ENCODE assay signal across 8 cellular contexts in the genomic region with DNA sequence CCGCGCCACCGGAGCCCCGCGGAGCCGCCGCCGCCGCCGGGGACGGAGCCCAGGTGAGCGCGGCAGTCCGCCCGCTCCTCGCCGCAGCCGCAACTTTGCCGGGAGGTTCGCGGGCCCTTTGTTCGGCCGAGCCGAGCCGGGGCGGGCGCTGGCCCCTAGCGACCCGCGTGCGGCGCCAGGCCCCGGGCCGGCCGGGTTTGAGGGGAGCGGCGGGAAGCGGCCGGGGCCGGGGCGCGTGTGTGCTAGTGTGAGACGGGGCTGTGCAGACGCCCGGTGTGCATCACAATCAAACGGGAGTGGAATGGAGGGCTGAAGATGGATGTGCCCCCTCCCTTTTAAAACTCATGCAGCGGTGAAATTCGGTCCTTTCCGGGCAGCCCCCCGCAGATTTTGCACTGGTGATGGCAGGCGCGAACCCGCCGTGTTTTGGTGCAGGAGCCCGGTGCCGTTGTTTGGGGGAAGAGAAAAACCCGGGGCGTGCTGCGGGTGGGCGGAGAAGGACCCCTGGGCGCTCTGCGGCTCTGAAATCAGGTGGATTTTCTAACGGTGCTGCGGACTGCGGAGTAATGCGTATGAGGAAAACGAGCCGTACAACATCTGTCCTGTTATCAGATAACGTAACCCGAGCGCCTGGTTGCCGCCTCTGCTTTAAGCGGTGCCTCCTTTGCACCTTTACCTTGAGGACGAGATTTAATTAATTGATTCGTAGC. TPM values are rescaled to one million over a fixed set of nuclear protein-coding genes. Genes with fewer than 3 reads are reported as not detected.
DNase-seq lines count a peak whose midpoint lies in the region; ATAC-seq and TF ChIP-seq lines count a peak whose summit lies in the region.

No MANE protein-coding gene starts in this region.

- H3K4me2 ChIP-seq in neuronal stem cell (ENCODE audit: insufficient read depth, low read length, poor library complexity, severe bottlenecking) = peak overlapping the region; percentile 93

- H3K9ac ChIP-seq in neuronal stem cell (ENCODE audit: low read depth, low read length, poor library complexity) = peak overlapping the region; percentile 96

- peak overlapping the region; percentile 44 for H3K14ac ChIP-seq in neuronal stem cell (ENCODE audit: low read length)

- ATAC-seq in GM18909 (IDR thresholded peaks at IDR 0.05; ENCODE audit: poor library complexity, unreplicated experiment) (peak; percentile 11), aorta (ENCODE audit: low FRiP score) (no peak)

- peaks cover 2% of the 10 kb centered on the region for H3K79me1 ChIP-seq in neuronal stem cell (ENCODE audit: low read depth, low read length)

- no peaks in the 10 kb centered on the region for H3K36me3 ChIP-seq in neuronal stem cell (replicated peaks in 1 of 2; ENCODE audit: control insufficient read depth in 2 of 2, insufficient read depth in 2 of 2, low read length in 2 of 2)
- H3K36me3 ChIP-seq in aorta (ENCODE audit: control insufficient read depth in 1 of 2, insufficient read depth in 2 of 2, low read length in 1 of 2) = no peaks in the 10 kb centered on the region

- H3K9me3 ChIP-seq in neuronal stem cell (replicated peaks in 1 of 2; ENCODE audit: control insufficient read depth in 2 of 2, insufficient read depth in 1 of 2, low read depth in 1 of 2, low read length in 2 of 2) = peaks cover 0 to 3% of the 10 kb centered on the region in 2 donors
- no peaks in the 10 kb centered on the region for H3K9me3 ChIP-seq in aorta (ENCODE audit: control insufficient read depth, low read length)

- no CpG with 5 or more reads among the region's 75 CpGs for WGBS in neuronal stem cell (ENCODE audit: extremely low coverage in 2 of 2, insufficient read length in 2 of 2, insufficient replicate concordance in 1 of 2), 2 donors
- 1% methylated on average over 71 to 75 of the region's 75 CpGs for whole genome bisulfite sequencing in aorta, 2 donors

- no peak overlapping the region for H3K4ac ChIP-seq in neuronal stem cell (ENCODE audit: low read length)

- H2BK120ac ChIP-seq in neuronal stem cell (ENCODE audit: low read depth, low read length) = no peak overlapping the region

- peak overlapping the region; percentile 27 for H3K27ac ChIP-seq in neuronal stem cell (replicated peaks; ENCODE audit: low read length)
- H3K27ac ChIP-seq in aorta (ENCODE audit: low read depth in 1 of 2, low read length in 2 of 2) = peak overlapping the region; percentile 10 to 95

- peak overlapping the region; percentile 56 for H2AK5ac ChIP-seq in neuronal stem cell (ENCODE audit: low read depth, low read length)

- H2BK5ac ChIP-seq in neuronal stem cell (ENCODE audit: low read length) = no peak overlapping the region

- H4K8ac ChIP-seq in neuronal stem cell (ENCODE audit: low read depth, low read length) = no peak overlapping the region

- H2BK12ac ChIP-seq in neuronal stem cell (ENCODE audit: low read length) = no peak overlapping the region

- H3K27me3 ChIP-seq in neuronal stem cell (ENCODE audit: control insufficient read depth in 3 of 3, insufficient read depth in 3 of 3, low read depth in 1 of 3, low read length in 3 of 3) (peaks cover 4 to 33% (median 14%) of the 10 kb centered on the region in 3 experiments), aorta (ENCODE audit: control insufficient read depth in 1 of 2, insufficient read depth in 2 of 2, low read length in 1 of 2) (no peaks in the 10 kb centered on the region)

- H2BK15ac ChIP-seq in neuronal stem cell (ENCODE audit: low read length) = no peak overlapping the region

- DNase-seq in NAMALWA (ENCODE audit: low spot score) = peak; percentile 19
- DNase-seq in activated T-cell treated with anti-CD3 and anti-CD28 coated beads for 4 hours = peak; percentile 9
- no peak for DNase-seq in fibroblast of mammary gland (ENCODE audit: low read depth)
- no peak for DNase-seq in neuronal stem cell (ENCODE audit: low spot score)
- peak in 1 of 2 donors; percentile 79 for DNase-seq in aorta
- DNase-seq in GM19240 (ENCODE audit: insufficient read length, low spot score) = no peak
- no peak for DNase-seq in UCSD-AML1 (lab: John Stamatoyannopoulos, UW; ENCODE audit: unreplicated experiment)

- no peak overlapping the region for H3K23ac ChIP-seq in neuronal stem cell (ENCODE audit: low read depth, low read length, poor library complexity)

- H3K4me1 ChIP-seq in neuronal stem cell (ENCODE audit: control insufficient read depth in 2 of 2, insufficient read depth in 1 of 2, low read depth in 1 of 2, low read length in 2 of 2) (peaks cover 12 to 18% of the 10 kb centered on the region in 2 donors), aorta (ENCODE audit: control insufficient read depth in 1 of 2, insufficient read depth in 2 of 2, low read length in 2 of 2) (peaks cover 2 to 9% of the 10 kb centered on the region in 2 donors)

- peak overlapping the region; percentile 26 for H2AFZ ChIP-seq in neuronal stem cell (ENCODE audit: low read length)

- H3K4me3 ChIP-seq in fibroblast of mammary gland (ENCODE audit: control insufficient read depth, low read depth, low read length) (peak overlapping the region; percentile 57), neuronal stem cell (ENCODE audit: low read length in 2 of 2) (peak overlapping the region; percentile 60 to 88), aorta (ENCODE audit: low read length in 2 of 2) (peak overlapping the region; percentile 98 to 99)

- peak overlapping the region; percentile 92 for H3K18ac ChIP-seq in neuronal stem cell (ENCODE audit: low read length)

- peak overlapping the region; percentile 15 for H4K91ac ChIP-seq in neuronal stem cell (ENCODE audit: low read depth, low read length, poor library complexity)

- intact Hi-C loops in aorta (cut with DNase I) = loop anchor here in 1 of 2 donors (5.0 kb wide), 4 partner anchors 53 to 417 kb away; no protein-coding TSS in a partner anchor

- TF ChIP-seq CTCF in fibroblast of mammary gland (conservative IDR thresholded peaks at IDR 0.05; ENCODE audit: control insufficient read depth, insufficient read depth, low read depth, low read length) = no peak

RNA-seq across cellular contexts. Expression of gene TNRC6C, which starts 0.9 kb away (rescaled TPM):
- 12.5 TPM for polyA plus RNA-seq in neuronal stem cell (2013, experiment 1 of 2)
- 13.1 TPM for polyA plus RNA-seq in neuronal stem cell (2013, experiment 2 of 2)
- total RNA-seq in aorta = 10 to 100 TPM; 45.7 to 62.2 TPM
- 10 to 100 TPM in 1 of 2 donors, 1 to 10 TPM in 1; 3.3 to 11.6 TPM for polyA plus RNA-seq in aorta

Comparison
In these comparisons a context has a peak if more than half of its experiments do, and no peak if none do; other contexts are left out.
1. DNase-seq: peak in NAMALWA (single experiment) and activated T-cell treated with anti-CD3 and anti-CD28 coated beads for 4 hours (single experiment); none in fibroblast of mammary gland (single experiment), neuronal stem cell (single experiment), GM19240 (single experiment) and UCSD-AML1 (single experiment).
2. Peak in every context shown above with its lines, with median percentiles within 50 percentile points of each other: H3K4me3 ChIP-seq.